ENCODE assay signal across 1 cellular context in the genomic region with DNA sequence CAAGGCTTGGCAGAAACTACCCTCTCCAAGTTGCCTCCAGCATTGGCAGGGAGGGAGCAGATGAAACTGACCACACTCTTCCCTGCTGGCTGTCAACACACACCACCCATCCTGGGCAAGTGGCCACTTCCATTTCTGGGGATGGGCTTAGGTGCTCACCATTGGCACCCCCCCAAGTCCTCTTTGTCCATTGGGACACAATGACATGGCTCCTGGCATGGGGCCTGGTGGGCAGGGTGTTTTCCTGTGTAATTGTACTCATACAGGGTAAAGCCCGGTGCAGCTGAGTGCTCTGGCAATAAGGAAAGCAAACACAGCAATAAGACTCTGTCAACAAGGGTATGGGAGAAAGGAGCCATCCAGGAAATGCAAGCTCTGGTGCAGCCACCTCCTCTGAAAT.
A peak's percentile ranks its signal among the peaks of the same experiment; 100 is the strongest.
TF ChIP-seq lines count a peak whose summit lies in the region.

No MANE protein-coding gene starts in this region.

TF ChIP-seq in HepG2, 621 proteins besides CTCF, POLR2A, EP300 and RAD21 (continued from another document and continues in another):
- TF ChIP-seq, protein P1, sequence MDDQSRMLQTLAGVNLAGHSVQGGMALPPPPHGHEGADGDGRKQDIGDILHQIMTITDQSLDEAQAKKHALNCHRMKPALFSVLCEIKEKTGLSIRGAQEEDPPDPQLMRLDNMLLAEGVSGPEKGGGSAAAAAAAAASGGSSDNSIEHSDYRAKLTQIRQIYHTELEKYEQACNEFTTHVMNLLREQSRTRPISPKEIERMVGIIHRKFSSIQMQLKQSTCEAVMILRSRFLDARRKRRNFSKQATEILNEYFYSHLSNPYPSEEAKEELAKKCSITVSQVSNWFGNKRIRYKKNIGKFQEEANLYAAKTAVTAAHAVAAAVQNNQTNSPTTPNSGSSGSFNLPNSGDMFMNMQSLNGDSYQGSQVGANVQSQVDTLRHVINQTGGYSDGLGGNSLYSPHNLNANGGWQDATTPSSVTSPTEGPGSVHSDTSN (CRISPR knock-in tag; IDR thresholded peaks at IDR 0.05; ENCODE audit: borderline replicate concordance), result no peak
- TF ChIP-seq ZNF761 (CRISPR knock-in tag; conservative IDR thresholded peaks at IDR 0.05) (no peak), SP140L (CRISPR knock-in tag; IDR thresholded peaks at IDR 0.05; ENCODE audit: borderline replicate concordance) (no peak), NR2F1 (CRISPR knock-in tag; IDR thresholded peaks at IDR 0.05) (no peak), LBX2 (CRISPR knock-in tag; IDR thresholded peaks at IDR 0.05; ENCODE audit: borderline replicate concordance) (no peak), ZKSCAN1 (IDR thresholded peaks at IDR 0.05; ENCODE audit: low read length) (no peak), HDAC2 (CRISPR knock-in tag; IDR thresholded peaks at IDR 0.05) (no peak), CEBPG (CRISPR knock-in tag; IDR thresholded peaks at IDR 0.05) (no peak), KMT2B (CRISPR knock-in tag; IDR thresholded peaks at IDR 0.05) (no peak), FOSL2 (CRISPR knock-in tag; IDR thresholded peaks at IDR 0.05) (0 out of 2 replicates have a peak, but pooled peaks have one; percentile 12), PRDM4 (CRISPR knock-in tag; IDR thresholded peaks at IDR 0.05; ENCODE audit: borderline replicate concordance) (no peak), CBX5 (CRISPR knock-in tag; IDR thresholded peaks at IDR 0.05; ENCODE audit: borderline replicate concordance) (no peak), EHMT2 (IDR thresholded peaks at IDR 0.05; ENCODE audit: borderline replicate concordance, low read depth, low read length) (no peak), MAX (IDR thresholded peaks at IDR 0.05) (no peak), CENPX (CRISPR knock-in tag; IDR thresholded peaks at IDR 0.05) (no peak), ZNF709 (CRISPR knock-in tag; IDR thresholded peaks at IDR 0.05) (no peak), SETDB1 (CRISPR knock-in tag; IDR thresholded peaks at IDR 0.05; ENCODE audit: borderline replicate concordance) (no peak), ELF4 (CRISPR knock-in tag; IDR thresholded peaks at IDR 0.05; ENCODE audit: borderline replicate concordance) (no peak), MAFF (IDR thresholded peaks at IDR 0.05; ENCODE audit: low read depth, low read length) (peak; percentile 36; the same call in 1 of the 2 replicates), RFXANK (CRISPR knock-in tag; IDR thresholded peaks at IDR 0.05) (no peak), REL (CRISPR knock-in tag; conservative IDR thresholded peaks at IDR 0.05) (no peak), ZFP41 (CRISPR knock-in tag; IDR thresholded peaks at IDR 0.05; ENCODE audit: borderline replicate concordance) (no peak), SMARCC2 (IDR thresholded peaks at IDR 0.05) (no peak), RFX1 (IDR thresholded peaks at IDR 0.05) (no peak), MXD1 (CRISPR knock-in tag; IDR thresholded peaks at IDR 0.05) (no peak), MAFK (conservative IDR thresholded peaks at IDR 0.05 in 1 of 2, IDR thresholded peaks at IDR 0.05 in 1 of 2; ENCODE audit: low read length in 2 of 2) (peak; percentile 14 to 41; a peak in 3 of 4 replicates), XBP1 (CRISPR knock-in tag; IDR thresholded peaks at IDR 0.05) (no peak), CREBL2 (CRISPR knock-in tag; IDR thresholded peaks at IDR 0.05; ENCODE audit: borderline replicate concordance) (no peak), ELK4 (CRISPR knock-in tag; IDR thresholded peaks at IDR 0.05; ENCODE audit: borderline replicate concordance) (no peak), MAF1 (CRISPR knock-in tag; IDR thresholded peaks at IDR 0.05; ENCODE audit: borderline replicate concordance) (no peak), ZNF318 (CRISPR knock-in tag; IDR thresholded peaks at IDR 0.05) (no peak), PAX8 (CRISPR knock-in tag; IDR thresholded peaks at IDR 0.05; ENCODE audit: borderline replicate concordance) (no peak), HMGXB3 (CRISPR knock-in tag; IDR thresholded peaks at IDR 0.05; ENCODE audit: borderline replicate concordance) (no peak)
- TF ChIP-seq, protein P2, sequence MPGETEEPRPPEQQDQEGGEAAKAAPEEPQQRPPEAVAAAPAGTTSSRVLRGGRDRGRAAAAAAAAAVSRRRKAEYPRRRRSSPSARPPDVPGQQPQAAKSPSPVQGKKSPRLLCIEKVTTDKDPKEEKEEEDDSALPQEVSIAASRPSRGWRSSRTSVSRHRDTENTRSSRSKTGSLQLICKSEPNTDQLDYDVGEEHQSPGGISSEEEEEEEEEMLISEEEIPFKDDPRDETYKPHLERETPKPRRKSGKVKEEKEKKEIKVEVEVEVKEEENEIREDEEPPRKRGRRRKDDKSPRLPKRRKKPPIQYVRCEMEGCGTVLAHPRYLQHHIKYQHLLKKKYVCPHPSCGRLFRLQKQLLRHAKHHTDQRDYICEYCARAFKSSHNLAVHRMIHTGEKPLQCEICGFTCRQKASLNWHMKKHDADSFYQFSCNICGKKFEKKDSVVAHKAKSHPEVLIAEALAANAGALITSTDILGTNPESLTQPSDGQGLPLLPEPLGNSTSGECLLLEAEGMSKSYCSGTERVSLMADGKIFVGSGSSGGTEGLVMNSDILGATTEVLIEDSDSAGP (CRISPR knock-in tag; IDR thresholded peaks at IDR 0.05; ENCODE audit: borderline replicate concordance), result no peak
